ENCODE assay signal across 21 cellular contexts in the genomic region with DNA sequence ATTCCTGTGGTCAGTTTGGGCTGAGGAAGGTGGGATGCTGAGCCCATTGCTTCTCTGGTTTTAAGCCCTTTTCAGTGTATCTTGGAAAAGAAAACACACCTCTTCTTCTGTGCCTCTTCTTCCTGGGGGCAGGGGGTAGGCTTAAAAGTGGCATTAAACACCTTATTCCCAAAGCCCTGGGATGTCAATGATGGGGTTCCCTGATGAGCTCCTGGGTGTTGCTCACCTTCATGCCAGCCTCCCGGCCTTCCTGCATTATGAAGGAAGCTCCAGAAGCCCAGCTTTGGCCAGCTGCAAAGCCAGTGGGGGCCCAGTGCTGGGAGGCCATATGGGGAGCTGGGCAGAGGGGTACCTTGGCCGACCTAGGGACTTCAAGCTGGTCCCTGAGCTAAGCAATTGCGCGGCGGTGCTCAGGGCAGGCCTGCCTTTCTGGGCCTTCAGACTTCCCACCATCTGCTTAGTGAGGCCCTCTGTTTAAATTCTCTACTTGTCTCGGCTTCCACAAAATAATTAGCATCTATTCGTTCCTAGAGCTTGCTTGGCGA.
"Had no signal": no experiment of that assay in that cellular context is flagged by ENCODE, and none has a peak within 500 bp of the region (broad histone marks: within the 10 kb centered on the region; RNA-seq: fewer than 3 reads in every experiment).

No MANE protein-coding gene starts in this region.

- DNase-seq: cortex of kidney; dorsolateral prefrontal cortex; effector memory CD4-positive, alpha-beta T cell; kidney; left cardiac atrium; left ventricle myocardium superior; naive thymus-derived CD4-positive, alpha-beta T cell; nephron progenitor cell; ovary; sigmoid colon; stimulated activated CD4-positive, alpha-beta T cell treated with anti-CD3 and anti-CD28 coated beads, Interleukin-2, amount 100 ng/mL, for 48 hours; stimulated activated naive CD4-positive, alpha-beta T cell treated with Interleukin-2 at 50 U/mL for 16 hours; tibial artery; upper lobe of right lung had no signal

- H3K27ac Mint-ChIP-seq: immature natural killer cell; naive thymus-derived CD4-positive, alpha-beta T cell; nephron progenitor cell had no signal

- H3K36me3 ChIP-seq: esophagus muscularis mucosa, gastrocnemius medialis, ovary, right atrium auricular region, sigmoid colon, tibial artery, upper lobe of right lung, vagina had no signal

- H3K4me3 ChIP-seq: dorsolateral prefrontal cortex, esophagus muscularis mucosa, gastrocnemius medialis, ovary, right atrium auricular region, sigmoid colon, skin epidermis, tibial artery, upper lobe of right lung, vagina had no signal

- H3K4me3 Mint-ChIP-seq: immature natural killer cell; naive thymus-derived CD4-positive, alpha-beta T cell; nephron progenitor cell had no signal

- H3K4me1 Mint-ChIP-seq: immature natural killer cell had no signal

- H3K4me1 ChIP-seq: esophagus muscularis mucosa, right atrium auricular region, sigmoid colon, tibial artery, upper lobe of right lung, vagina had no signal

- H3K27ac ChIP-seq: epithelial cell of prostate, esophagus muscularis mucosa, gastrocnemius medialis, ovary, right atrium auricular region, sigmoid colon, skin epidermis, tibial artery, upper lobe of right lung, vagina had no signal

- H3K36me3 Mint-ChIP-seq: immature natural killer cell had no signal

- H3K9me3 ChIP-seq: gastrocnemius medialis, ovary, vagina had no signal

- H3K27me3 ChIP-seq: ovary, right atrium auricular region, vagina had no signal
